Comparison of ENCODE assay signal across 8 cellular contexts in genomic region chr6:17156112-17156921, GRCh38. TPM values are rescaled to one million over a fixed set of nuclear protein-coding genes. Genes with fewer than 3 reads are reported as not detected.
DNase-seq lines count a peak whose midpoint lies in the region; ATAC-seq and TF ChIP-seq lines count a peak whose summit lies in the region.

No MANE protein-coding gene starts in this region.

- H3K27me3 Mint-ChIP-seq in activated CD4-positive, alpha-beta memory T cell treated with anti-CD3 and anti-CD28 coated beads, Interleukin-2, amount 10 ng/mL, durations not matched to agents 7 days and 5 days = peaks cover 17% of the 10 kb centered on the region
- H3K27me3 Mint-ChIP-seq in mesothelial cell of epicardium (ENCODE audit: low read depth) = peaks cover 9% of the 10 kb centered on the region

- CTCF ChIA-PET in activated CD4-positive, alpha-beta memory T cell treated with anti-CD3 and anti-CD28 coated beads, Interleukin-2, amount 10 ng/mL, durations not matched to agents 7 days and 5 days (lab: Charles Lee) = interaction anchor here (0.6 to 1.4 kb wide), 7 partner anchors 9 to 761 kb away, joined by 3 to 6 read pairs (median 3); no protein-coding TSS in a partner anchor

- DNase-seq in DMS 273 treated with DMSO at 0.1 percent for 48 hours (lab: John Stamatoyannopoulos, UW) = peak; percentile 33
- peak; percentile 81 for DNase-seq in NCI-H82 (lab: John Stamatoyannopoulos, UW)
- peak; percentile 50 for DNase-seq in activated CD4-positive, alpha-beta memory T cell treated with anti-CD3 and anti-CD28 coated beads, Interleukin-2, amount 10 ng/mL, durations not matched to agents 7 days and 5 days
- peak; percentile 46 for DNase-seq in effector CD8-positive, alpha-beta T cell (lab: John Stamatoyannopoulos, UW)
- peak; percentile 43 to 72 for DNase-seq in mesothelial cell of epicardium (ENCODE audit: low spot score in 2 of 2, unreplicated experiment in 2 of 2)
- peak; percentile 74 for DNase-seq in stimulated activated CD8-positive, alpha-beta memory T cell treated with anti-CD3 and anti-CD28 coated beads, Interleukin-4, amount 100 ng/mL, for 48 hours

- POLR2A ChIA-PET in activated CD4-positive, alpha-beta memory T cell treated with anti-CD3 and anti-CD28 coated beads, Interleukin-2, amount 10 ng/mL, durations not matched to agents 7 days and 5 days (lab: Charles Lee) = no interaction called here

- no peaks in the 10 kb centered on the region for H3K36me3 Mint-ChIP-seq in activated CD4-positive, alpha-beta memory T cell treated with anti-CD3 and anti-CD28 coated beads, Interleukin-2, amount 10 ng/mL, durations not matched to agents 7 days and 5 days (ENCODE audit: low read depth)
- no peaks in the 10 kb centered on the region for H3K36me3 Mint-ChIP-seq in mesothelial cell of epicardium

- H3K9me3 Mint-ChIP-seq in activated CD4-positive, alpha-beta memory T cell treated with anti-CD3 and anti-CD28 coated beads, Interleukin-2, amount 10 ng/mL, durations not matched to agents 7 days and 5 days = peaks cover 4% of the 10 kb centered on the region
- H3K9me3 Mint-ChIP-seq in mesothelial cell of epicardium = peaks cover 17% of the 10 kb centered on the region

- no peak overlapping the region for H3K4me3 Mint-ChIP-seq in activated CD4-positive, alpha-beta memory T cell treated with anti-CD3 and anti-CD28 coated beads, Interleukin-2, amount 10 ng/mL, durations not matched to agents 7 days and 5 days
- no peak overlapping the region for H3K4me3 Mint-ChIP-seq in mesothelial cell of epicardium

- H3K4me1 Mint-ChIP-seq in activated CD4-positive, alpha-beta memory T cell treated with anti-CD3 and anti-CD28 coated beads, Interleukin-2, amount 10 ng/mL, durations not matched to agents 7 days and 5 days = no peaks in the 10 kb centered on the region
- no peaks in the 10 kb centered on the region for H3K4me1 Mint-ChIP-seq in mesothelial cell of epicardium

- H3K27ac Mint-ChIP-seq in activated CD4-positive, alpha-beta memory T cell treated with anti-CD3 and anti-CD28 coated beads, Interleukin-2, amount 10 ng/mL, durations not matched to agents 7 days and 5 days = no peak overlapping the region
- no peak overlapping the region for H3K27ac Mint-ChIP-seq in mesothelial cell of epicardium

- peak; percentile 90 for TF ChIP-seq CTCF in mesothelial cell of epicardium (IDR thresholded peaks at IDR 0.05; ENCODE audit: unreplicated experiment)

- peak; percentile 70 for ATAC-seq in HG03354 (IDR thresholded peaks at IDR 0.05; ENCODE audit: poor library complexity, severe bottlenecking, unreplicated experiment)
- no peak for ATAC-seq in GM21447 (IDR thresholded peaks at IDR 0.05; ENCODE audit: unreplicated experiment)

RNA-seq across cellular contexts. Expression of gene STMND1, which starts 54.5 kb away (rescaled TPM):
- not detected for total RNA-seq in activated CD4-positive, alpha-beta memory T cell treated with anti-CD3 and anti-CD28 coated beads, Interleukin-2, amount 10 ng/mL, durations not matched to agents 7 days and 5 days
- total RNA-seq in mesothelial cell of epicardium = 0.34 to 0.38 TPM in 2 of 3 replicates, not detected in the other
